In genomic region chr10:111207525-111207924, GRCh38 we compare ENCODE assay signal across 9 cellular contexts.
DNase-seq lines count a peak whose midpoint lies in the region; ATAC-seq and TF ChIP-seq lines count a peak whose summit lies in the region.
"Had no signal": no experiment of that assay in that cellular context is flagged by ENCODE, and none has a peak within 500 bp of the region (broad histone marks: within the 10 kb centered on the region; RNA-seq: fewer than 3 reads in every experiment).

No MANE protein-coding gene starts in this region.

- H3K27ac Mint-ChIP-seq in activated CD8-positive, alpha-beta T cell treated with anti-CD3 and anti-CD28 coated beads for 36 hours: no peak overlapping the region
- H3K27ac Mint-ChIP-seq in progenitor cell of endocrine pancreas: no peak overlapping the region
- peak overlapping the region in 1 of 8 donors; percentile 58 for H3K27ac Mint-ChIP-seq in CD8-positive, alpha-beta memory T cell

- H3K9me3 ChIP-seq in CD8-positive, alpha-beta memory T cell (ENCODE audit: low read length): no peaks in the 10 kb centered on the region

- DNase-seq in NCI-H1417 (lab: John Stamatoyannopoulos, UW): peak in 2 of 3 experiments; percentile 39 to 67
- DNase-seq in NCI-H1417 treated with DMSO at 0.1 percent for 48 hours (lab: John Stamatoyannopoulos, UW): no peak
- peak; percentile 74 for DNase-seq in NCI-H1436 treated with DMSO at 0.1 percent for 48 hours (lab: John Stamatoyannopoulos, UW)
- peak; percentile 53 for DNase-seq in activated CD8-positive, alpha-beta T cell treated with anti-CD3 and anti-CD28 coated beads for 36 hours
- no peak for DNase-seq in progenitor cell of endocrine pancreas (ENCODE audit: low spot score, unreplicated experiment)
- DNase-seq in stimulated activated naive CD4-positive, alpha-beta T cell treated with Interleukin-2 at 50 U/mL for 16 hours (lab: John Stamatoyannopoulos, UW): no peak
- no peak for DNase-seq in CD8-positive, alpha-beta memory T cell
- DNase-seq in OCI-M2 (lab: John Stamatoyannopoulos, UW; ENCODE audit: unreplicated experiment): no peak
- DNase-seq: NCI-H524 had no signal

- H3K27me3 ChIP-seq in CD8-positive, alpha-beta memory T cell (ENCODE audit: insufficient read depth, low read length, poor library complexity, severe bottlenecking): no peaks in the 10 kb centered on the region

- no peak for ATAC-seq in activated CD8-positive, alpha-beta T cell treated with anti-CD3 and anti-CD28 coated beads for 36 hours

- no peaks in the 10 kb centered on the region for H3K9me3 Mint-ChIP-seq in activated CD8-positive, alpha-beta T cell treated with anti-CD3 and anti-CD28 coated beads for 36 hours
- no peaks in the 10 kb centered on the region for H3K9me3 Mint-ChIP-seq in progenitor cell of endocrine pancreas (ENCODE audit: low read depth)
- no peaks in the 10 kb centered on the region for H3K9me3 Mint-ChIP-seq in CD8-positive, alpha-beta memory T cell

- CTCF ChIA-PET in activated CD8-positive, alpha-beta T cell treated with anti-CD3 and anti-CD28 coated beads for 36 hours (lab: Charles Lee): interaction anchor here (1.3 to 2.6 kb wide), 3 partner anchors 132 to 599 kb away, joined by 3 to 15 read pairs (median 7); partner anchors contain the start of gene ADRA2A
- CTCF ChIA-PET in CD8-positive, alpha-beta memory T cell (lab: Charles Lee): no interaction called here

- no peaks in the 10 kb centered on the region for H3K36me3 Mint-ChIP-seq in activated CD8-positive, alpha-beta T cell treated with anti-CD3 and anti-CD28 coated beads for 36 hours (ENCODE audit: low read depth)
- H3K36me3 Mint-ChIP-seq in progenitor cell of endocrine pancreas (ENCODE audit: insufficient read depth): no peaks in the 10 kb centered on the region
- H3K36me3 Mint-ChIP-seq in CD8-positive, alpha-beta memory T cell: no peaks in the 10 kb centered on the region

- no peak overlapping the region for H3K27ac ChIP-seq in CD8-positive, alpha-beta memory T cell (ENCODE audit: low read depth, low read length)

- no peak overlapping the region for H3K4me3 Mint-ChIP-seq in activated CD8-positive, alpha-beta T cell treated with anti-CD3 and anti-CD28 coated beads for 36 hours
- H3K4me3 Mint-ChIP-seq in progenitor cell of endocrine pancreas (ENCODE audit: low read depth): no peak overlapping the region
- H3K4me3 Mint-ChIP-seq in CD8-positive, alpha-beta memory T cell: no peak overlapping the region

- no peaks in the 10 kb centered on the region for H3K27me3 Mint-ChIP-seq in activated CD8-positive, alpha-beta T cell treated with anti-CD3 and anti-CD28 coated beads for 36 hours
- H3K27me3 Mint-ChIP-seq in progenitor cell of endocrine pancreas: peaks cover 28% of the 10 kb centered on the region
- H3K27me3 Mint-ChIP-seq in CD8-positive, alpha-beta memory T cell: peaks cover 8 to 27% of the 10 kb centered on the region in 2 donors

- H3K36me3 ChIP-seq in CD8-positive, alpha-beta memory T cell (ENCODE audit: insufficient read depth, low read length): no peaks in the 10 kb centered on the region

- no peak overlapping the region for H3K4me3 ChIP-seq in CD8-positive, alpha-beta memory T cell (ENCODE audit: low read length)

- intact Hi-C loops in activated CD8-positive, alpha-beta T cell treated with anti-CD3 and anti-CD28 coated beads for 36 hours (cut with micrococcal nuclease): loop anchor here (10.0 kb wide), 1 partner anchor 133 kb away; the partner anchor contains the start of gene ADRA2A

- H3K4me1 Mint-ChIP-seq in activated CD8-positive, alpha-beta T cell treated with anti-CD3 and anti-CD28 coated beads for 36 hours (ENCODE audit: low read depth): no peaks in the 10 kb centered on the region
- peaks cover 5% of the 10 kb centered on the region for H3K4me1 Mint-ChIP-seq in progenitor cell of endocrine pancreas (ENCODE audit: low read depth)
- H3K4me1 Mint-ChIP-seq in CD8-positive, alpha-beta memory T cell: no peaks in the 10 kb centered on the region

- H3K4me1 ChIP-seq in CD8-positive, alpha-beta memory T cell (ENCODE audit: insufficient read depth, low read length): no peaks in the 10 kb centered on the region

- POLR2A ChIA-PET in activated CD8-positive, alpha-beta T cell treated with anti-CD3 and anti-CD28 coated beads for 36 hours (lab: Charles Lee): no interaction called here
- POLR2A ChIA-PET in CD8-positive, alpha-beta memory T cell (lab: Charles Lee): no interaction called here

- TF ChIP-seq CTCF in activated CD8-positive, alpha-beta T cell treated with anti-CD3 and anti-CD28 coated beads for 36 hours (IDR thresholded peaks at IDR 0.05): peak; percentile 26
- TF ChIP-seq CTCF in progenitor cell of endocrine pancreas (IDR thresholded peaks at IDR 0.05; ENCODE audit: unreplicated experiment): peak; percentile 30

Comparison
In these comparisons a context has a peak if more than half of its experiments do, and no peak if none do; other contexts are left out.
1. DNase-seq: peak in NCI-H1417 (2 of 3), NCI-H1436 treated with DMSO at 0.1 percent for 48 hours (single experiment) and activated CD8-positive, alpha-beta T cell treated with anti-CD3 and anti-CD28 coated beads for 36 hours (single experiment); none in NCI-H1417 treated with DMSO at 0.1 percent for 48 hours (single experiment), progenitor cell of endocrine pancreas (single experiment), stimulated activated naive CD4-positive, alpha-beta T cell treated with Interleukin-2 at 50 U/mL for 16 hours (single experiment), CD8-positive, alpha-beta memory T cell (0 of 5) and OCI-M2 (single experiment).